26 cellular contexts compared by ENCODE assay signal in genomic region chr18:10860937-10861336, GRCh38.
A peak's percentile ranks its signal among the peaks of the same experiment; 100 is the strongest.
DNase-seq lines count a peak whose midpoint lies in the region; ATAC-seq, FAIRE-seq and TF ChIP-seq lines count a peak whose summit lies in the region.
"Had no signal": no experiment of that assay in that cellular context is flagged by ENCODE, and none has a peak within 500 bp of the region (broad histone marks: within the 10 kb centered on the region; RNA-seq: fewer than 3 reads in every experiment).

No MANE protein-coding gene starts in this region.

- H3K36me3 ChIP-seq in small intestine (ENCODE audit: control insufficient read depth in 2 of 2, insufficient read depth in 2 of 2, low read length in 2 of 2) (no peaks in the 10 kb centered on the region), uterus (no peaks in the 10 kb centered on the region)
- H3K36me3 ChIP-seq: BLaER1, HAP-1, prostate gland had no signal

- intact Hi-C loops in uterus (cut with DNase I; ENCODE audit: low total_unique reads), result no loop called here

- H3K36me3 Mint-ChIP-seq in brain, result no peaks in the 10 kb centered on the region

- DNase-seq in H4 (ENCODE audit: low spot score) (peak; percentile 83), left kidney (ENCODE audit: low read depth, low spot score) (peak; percentile 73), small intestine (peak; percentile 1), uterus (no peak), UCSD-AML1 (lab: John Stamatoyannopoulos, UW; ENCODE audit: unreplicated experiment) (no peak), mucosa of gallbladder (ENCODE audit: low spot score) (no peak)
- DNase-seq: activated B cell treated with CpG ODN at 0.5 μM for 24 hours; activated naive CD4-positive, alpha-beta T cell treated with anti-CD3 and anti-CD28 coated beads, Interleukin-2, amount 50 U/mL, for 16 hours; aorta; Caco-2; caudate nucleus; DND-41; dorsolateral prefrontal cortex; left ventricle myocardium superior; NCI-H1105 treated with DMSO at 0.1 percent for 48 hours; NCI-H2081; OCI-M1; stimulated activated CD4-positive, alpha-beta T cell treated with anti-CD3 and anti-CD28 coated beads, Interleukin-1b, Interleukin-23, amount 100 ng/mL, for 48 hours had no signal

- peak overlapping the region in 3 of 5 experiments; percentile 31 to 52 (median 37) for H3K27ac Mint-ChIP-seq in brain
- H3K27ac Mint-ChIP-seq: activated B cell treated with CpG ODN at 0.5 μM for 24 hours, type B pancreatic cell had no signal

- no peak for FAIRE-seq in small intestine (lab: Jason Lieb, UNC)
- FAIRE-seq: GM12878 had no signal

- no peak for TF ChIP-seq POLR2A in uterus (IDR thresholded peaks at IDR 0.05)

- H3K4me3 ChIP-seq in small intestine (ENCODE audit: low read depth in 1 of 2, low read length in 2 of 2), result no peak overlapping the region
- H3K4me3 ChIP-seq in uterus, result no peak overlapping the region
- H3K4me3 ChIP-seq: BLaER1, dorsolateral prefrontal cortex, GM12878, HAP-1, prostate gland had no signal

- 61 to 77% (median 67%) methylated on average over 5 of the region's 5 CpGs for WGBS in small intestine, 3 donors

- H3K27ac ChIP-seq in small intestine (ENCODE audit: low read depth in 1 of 2, low read length in 1 of 2) (no peak overlapping the region), uterus (no peak overlapping the region)
- H3K27ac ChIP-seq: BLaER1, dorsolateral prefrontal cortex, prostate gland had no signal

- TF ChIP-seq CTCF in brain (conservative IDR thresholded peaks at IDR 0.05) (no peak), uterus (IDR thresholded peaks at IDR 0.05) (no peak)

- H3K4me1 ChIP-seq in small intestine (ENCODE audit: control insufficient read depth in 2 of 2, insufficient read depth in 1 of 2, low read depth in 1 of 2, low read length in 1 of 2) (no peaks in the 10 kb centered on the region), uterus (no peaks in the 10 kb centered on the region)
- H3K4me1 ChIP-seq: Caco-2, HAP-1, prostate gland had no signal

- H3K9me3 ChIP-seq in small intestine (ENCODE audit: control insufficient read depth, low read depth), result no peaks in the 10 kb centered on the region
- no peaks in the 10 kb centered on the region for H3K9me3 ChIP-seq in uterus
- H3K9me3 ChIP-seq: Caco-2, HAP-1, prostate gland had no signal

- H3K4me3 Mint-ChIP-seq in brain, result no peak overlapping the region
- H3K4me3 Mint-ChIP-seq: activated B cell treated with CpG ODN at 0.5 μM for 24 hours, type B pancreatic cell had no signal

- ATAC-seq in GM19395 (IDR thresholded peaks at IDR 0.05; ENCODE audit: unreplicated experiment), result no peak
- ATAC-seq: GM12878, left ventricle myocardium superior, Right ventricle myocardium inferior had no signal

- H3K27me3 Mint-ChIP-seq in brain, result peaks cover 3% of the 10 kb centered on the region
- H3K27me3 Mint-ChIP-seq: type B pancreatic cell had no signal

- peaks cover 6 to 31% (median 20%) of the 10 kb centered on the region in 5 experiments for H3K9me3 Mint-ChIP-seq in brain
- H3K9me3 Mint-ChIP-seq: type B pancreatic cell had no signal

- peaks cover 9% of the 10 kb centered on the region for H3K4me1 Mint-ChIP-seq in brain
- H3K4me1 Mint-ChIP-seq: activated B cell treated with CpG ODN at 0.5 μM for 24 hours had no signal

- H3K27me3 ChIP-seq in small intestine (ENCODE audit: control insufficient read depth in 2 of 2, insufficient read depth in 2 of 2, low read length in 2 of 2) (no peaks in the 10 kb centered on the region), uterus (no peaks in the 10 kb centered on the region)
- H3K27me3 ChIP-seq: BLaER1 had no signal

Comparison
In these comparisons a context has a peak if more than half of its experiments do, and no peak if none do; other contexts are left out.
1. DNase-seq: peak in H4 (single experiment), left kidney (single experiment) and small intestine (single experiment); none in uterus (0 of 2), UCSD-AML1 (single experiment) and mucosa of gallbladder (single experiment).